8 cellular contexts compared by ENCODE assay signal in the genomic region with DNA sequence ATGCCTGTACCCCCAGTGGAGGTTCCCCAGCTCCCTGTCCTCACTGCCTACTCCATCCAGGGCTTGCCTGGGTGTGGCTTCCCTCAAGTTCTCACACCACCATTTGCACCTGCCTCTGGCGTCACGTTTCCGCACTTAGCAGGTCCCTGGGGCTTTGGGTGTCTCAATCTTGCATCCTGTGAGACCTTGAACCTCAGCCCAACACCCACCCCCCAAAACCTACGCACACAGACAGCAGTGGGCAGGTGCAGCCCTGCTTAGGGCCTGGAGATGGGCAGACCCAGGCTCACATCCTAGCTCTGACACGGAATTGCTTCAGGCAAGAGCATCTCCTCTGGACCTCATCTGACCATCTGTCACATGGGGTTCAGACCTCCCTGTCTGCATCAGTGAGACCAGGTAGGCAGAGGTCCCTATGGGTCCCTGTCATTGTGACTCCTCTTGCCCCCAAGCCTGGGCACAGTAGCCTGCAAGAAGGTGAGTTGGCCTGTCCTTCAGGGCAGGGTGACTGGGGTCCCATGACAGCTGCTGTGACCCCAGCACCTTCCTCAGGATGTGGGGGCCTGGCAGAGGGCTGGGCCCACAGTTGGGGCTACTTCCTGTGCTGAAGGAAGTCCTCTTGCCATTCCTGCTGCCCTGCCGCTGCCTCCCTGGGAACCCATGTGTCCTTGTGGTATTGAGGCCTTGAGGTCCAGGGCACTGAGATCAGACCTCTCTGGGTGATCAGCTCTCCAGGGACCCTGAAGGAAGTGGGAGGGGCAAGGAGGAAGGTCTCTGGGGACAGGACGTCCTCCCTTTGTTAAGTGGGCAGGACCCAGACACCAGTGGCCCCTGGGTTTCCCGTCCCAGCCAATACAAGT. TPM values are rescaled to one million over a fixed set of nuclear protein-coding genes. Genes with fewer than 3 reads are reported as not detected.
DNase-seq lines count a peak whose midpoint lies in the region; ATAC-seq and TF ChIP-seq lines count a peak whose summit lies in the region.

No MANE protein-coding gene starts in this region.

- no peaks in the 10 kb centered on the region for H4K20me1 ChIP-seq in HCT116 (ENCODE audit: insufficient read depth)
- H4K20me1 ChIP-seq in hepatocyte (ENCODE audit: insufficient read depth, poor library complexity, severe bottlenecking), result no peaks in the 10 kb centered on the region

- H3K27ac ChIP-seq in HCT116 (ENCODE audit: low read depth, low read length), result peak overlapping the region; percentile 21; the same call in 1 of the 2 replicates
- H3K27ac ChIP-seq in dorsolateral prefrontal cortex, result peak overlapping the region in 55 of 59 donors; percentile 12 to 94 (median 86)
- peak overlapping the region in 20 of 21 experiments; percentile 70 to 98 (median 86) for H3K27ac ChIP-seq in skin epidermis
- H3K27ac ChIP-seq in hepatocyte, result no peak overlapping the region

- intact Hi-C loops in HCT116 (cut with micrococcal nuclease), result no loop called here
- intact Hi-C loops in dorsolateral prefrontal cortex (cut with DNase I), result no loop called here

- RAD21 ChIA-PET in HCT116 (lab: Charles Lee; ENCODE audit: low non-redundant PET in 1 of 2, low total read pairs in 2 of 2, uncharacterized antibody in 2 of 2, unreplicated experiment in 2 of 2), result no interaction called here

- peaks cover 28 to 57% of the 10 kb centered on the region in 2 experiments for H3K4me1 ChIP-seq in HCT116 (ENCODE audit: control insufficient read depth in 1 of 2, insufficient read depth in 2 of 2, low read length in 2 of 2)
- H3K4me1 ChIP-seq in hepatocyte (ENCODE audit: insufficient read depth), result no peaks in the 10 kb centered on the region

- no peaks in the 10 kb centered on the region for H3K9me2 ChIP-seq in HCT116 (ENCODE audit: insufficient read depth)
- no peaks in the 10 kb centered on the region for H3K9me2 ChIP-seq in hepatocyte (replicated peaks; ENCODE audit: insufficient read depth)

- no peak for TF ChIP-seq CTCF in GM12864 (IDR thresholded peaks at IDR 0.05; ENCODE audit: low read depth, low read length, missing control alignments)
- TF ChIP-seq CTCF in HCT116 (IDR thresholded peaks at IDR 0.05 in 2 of 3, conservative IDR thresholded peaks at IDR 0.05 in 1 of 3; ENCODE audit: borderline replicate concordance in 1 of 3, insufficient read depth in 1 of 3, low read depth in 2 of 3, low read length in 2 of 3), result no peak
- TF ChIP-seq CTCF in dorsolateral prefrontal cortex (IDR thresholded peaks at IDR 0.05 in 54 of 56, conservative IDR thresholded peaks at IDR 0.05 in 2 of 56; ENCODE audit: low read depth in 1 of 56, partially characterized antibody in 56 of 56), result no peak
- no peak for TF ChIP-seq CTCF in hepatocyte (IDR thresholded peaks at IDR 0.05; ENCODE audit: poor library complexity)

- H3K4me2 ChIP-seq in HCT116 (ENCODE audit: low read length) (no peak overlapping the region), hepatocyte (no peak overlapping the region)

- BruUV-seq in HCT116 (replicated peaks; lab: Mats Ljungman, UMichigan), result no TSS peak

- DNase-seq in GM12864 (ENCODE audit: low read depth), result peak; percentile 77
- DNase-seq in HCT116 (ENCODE audit: low read depth, low spot score), result no peak
- DNase-seq in UCSD-AML1 (lab: John Stamatoyannopoulos, UW; ENCODE audit: unreplicated experiment), result peak; percentile 92
- DNase-seq in dorsolateral prefrontal cortex, result peak in 1 of 10 donors; percentile 18
- no peak for DNase-seq in inferior parietal cortex (ENCODE audit: extremely low spot score)
- no peak for DNase-seq in hepatocyte (ENCODE audit: low spot score)
- DNase-seq in 8988T, result no peak

- WGBS in hepatocyte (ENCODE audit: low lambda C conversion rate, missing lambda C conversion rate), result 84% methylated on average over 8 of the region's 8 CpGs

- no peak for ATAC-seq in HCT116

- CTCF ChIA-PET in HCT116 (lab: Charles Lee), result no interaction called here

- H3K36me3 ChIP-seq in HCT116 (ENCODE audit: control insufficient read depth in 1 of 2, insufficient read depth in 2 of 2, low read length in 2 of 2) (peaks cover 0 to 29% of the 10 kb centered on the region in 2 experiments; a peak in 2 of 4 replicates), hepatocyte (replicated peaks; ENCODE audit: insufficient read depth, low read depth) (no peaks in the 10 kb centered on the region)

- H3K9me3 ChIP-seq in HCT116 (ENCODE audit: control insufficient read depth in 1 of 2, insufficient read depth in 1 of 2, low read depth in 1 of 2, low read length in 2 of 2) (no peaks in the 10 kb centered on the region), hepatocyte (ENCODE audit: low read depth) (no peaks in the 10 kb centered on the region)

- no peak overlapping the region for H2AFZ ChIP-seq in HCT116 (ENCODE audit: low read depth, low read length, poor library complexity, severe bottlenecking)
- H2AFZ ChIP-seq in hepatocyte, result no peak overlapping the region

- TF ChIP-seq POLR2A in HCT116 (IDR thresholded peaks at IDR 0.05; ENCODE audit: borderline replicate concordance, extremely low read depth, insufficient read depth, insufficient read length), result no peak

- no peaks in the 10 kb centered on the region for H3K27me3 ChIP-seq in HCT116 (ENCODE audit: insufficient read depth, low read length)
- H3K27me3 ChIP-seq in dorsolateral prefrontal cortex, result no peaks in the 10 kb centered on the region
- H3K27me3 ChIP-seq in hepatocyte, result no peaks in the 10 kb centered on the region

- H3K4me3 ChIP-seq in GM12864 (ENCODE audit: low read depth, low read length) (peak overlapping the region; percentile 80), HCT116 (replicated peaks in 1 of 2; ENCODE audit: low read depth in 1 of 2, low read length in 2 of 2) (no peak overlapping the region), dorsolateral prefrontal cortex (peak overlapping the region in 34 of 59 donors; percentile 2 to 84 (median 73)), skin epidermis (peak overlapping the region; percentile 13 to 70 (median 33)), hepatocyte (no peak overlapping the region)

- TF ChIP-seq RAD21 in HCT116 (IDR thresholded peaks at IDR 0.05; ENCODE audit: low read depth), result no peak

- POLR2A ChIA-PET in HCT116 (lab: Charles Lee), result no interaction called here

- no peak overlapping the region for H3K9ac ChIP-seq in HCT116 (ENCODE audit: low read length)

- peaks cover 13% of the 10 kb centered on the region; the same call in 1 of the 2 replicates for H3K79me2 ChIP-seq in HCT116 (ENCODE audit: insufficient read depth, low read length)
- H3K79me2 ChIP-seq in hepatocyte, result no peaks in the 10 kb centered on the region

TF ChIP-seq in HCT116, 20 proteins besides CTCF, POLR2A, EP300 and RAD21 (continues in another document):
- TF ChIP-seq SRF (IDR thresholded peaks at IDR 0.05; ENCODE audit: low read depth), result no peak
- TF ChIP-seq ATF3 (IDR thresholded peaks at IDR 0.05), result no peak
- TF ChIP-seq TCF7L2 (IDR thresholded peaks at IDR 0.05; ENCODE audit: borderline replicate concordance, extremely low read depth, insufficient read depth, insufficient read length), result no peak
- no peak for TF ChIP-seq CEBPB (IDR thresholded peaks at IDR 0.05; ENCODE audit: low read depth)
- no peak for TF ChIP-seq ZBTB33 (IDR thresholded peaks at IDR 0.05; ENCODE audit: extremely low read depth, insufficient replicate concordance, low read length)
- TF ChIP-seq SP1 (IDR thresholded peaks at IDR 0.05; ENCODE audit: low read depth), result no peak
- TF ChIP-seq, protein P1, sequence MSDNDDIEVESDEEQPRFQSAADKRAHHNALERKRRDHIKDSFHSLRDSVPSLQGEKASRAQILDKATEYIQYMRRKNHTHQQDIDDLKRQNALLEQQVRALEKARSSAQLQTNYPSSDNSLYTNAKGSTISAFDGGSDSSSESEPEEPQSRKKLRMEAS (IDR thresholded peaks at IDR 0.05), result no peak
- no peak for TF ChIP-seq ZFX (IDR thresholded peaks at IDR 0.05)
- TF ChIP-seq SIN3A (IDR thresholded peaks at IDR 0.05; ENCODE audit: low read depth), result no peak

RNA-seq across cellular contexts. Expression of gene SIPA1, which starts 2.0 kb away (rescaled TPM):
- total RNA-seq in HCT116 (2021; ENCODE audit: unreplicated experiment) (105 TPM), dorsolateral prefrontal cortex (10 to 100 TPM in 119 of 120 experiments, 1 to 10 TPM in 1; 8.6 to 68.2 (median 26.7) TPM), hepatocyte (15.6 and 19.1 TPM in 2 replicates)
- 88.0 and 91.4 TPM in 2 replicates for polyA plus RNA-seq in HCT116 (2012)
- 35.2 and 42.9 TPM in 2 replicates for polyA plus RNA-seq in hepatocyte

RNA-seq across cellular contexts. Expression of gene RELA, which starts 22.9 kb away (rescaled TPM):
- total RNA-seq in HCT116 (2021; ENCODE audit: unreplicated experiment) (78.5 TPM), dorsolateral prefrontal cortex (10 to 100 TPM; 28.1 to 93.7 (median 48.2) TPM), hepatocyte (28.1 and 32.7 TPM in 2 replicates)
- polyA plus RNA-seq in HCT116 (2012), result 95.2 and 115 TPM in 2 replicates
- polyA plus RNA-seq in hepatocyte, result 64.6 and 68.7 TPM in 2 replicates

RNA-seq across cellular contexts. Expression of gene PCNX3, which starts 24.3 kb away (rescaled TPM):
- total RNA-seq in HCT116 (2021; ENCODE audit: unreplicated experiment) (50.4 TPM), dorsolateral prefrontal cortex (10 to 100 TPM; 25.1 to 44.9 (median 31.2) TPM), hepatocyte (22.2 and 27.4 TPM in 2 replicates)
- 32.6 and 43.2 TPM in 2 replicates for polyA plus RNA-seq in HCT116 (2012)
- polyA plus RNA-seq in hepatocyte, result 17.6 and 20.0 TPM in 2 replicates

RNA-seq across cellular contexts. Expression of gene MAP3K11, which starts 25.8 kb away (rescaled TPM):
- total RNA-seq in HCT116 (2021; ENCODE audit: unreplicated experiment), result 59.8 TPM
- 38.4 and 39.6 TPM in 2 replicates for polyA plus RNA-seq in HCT116 (2012)
- 100 to 1,000 TPM in 4 of 120 experiments, 10 to 100 TPM in 116; 30.9 to 133 (median 57.4) TPM for total RNA-seq in dorsolateral prefrontal cortex
- total RNA-seq in hepatocyte, result 39.3 and 40.5 TPM in 2 replicates
- polyA plus RNA-seq in hepatocyte, result 55.3 and 59.5 TPM in 2 replicates

RNA-seq across cellular contexts. Expression of gene KCNK7, which starts 44.3 kb away (rescaled TPM):
- total RNA-seq in HCT116 (2021; ENCODE audit: unreplicated experiment) (0.61 TPM), dorsolateral prefrontal cortex (10 to 100 TPM in 3 of 120 experiments, 1 to 10 TPM in 114, under 1 TPM in 3; 0.74 to 10.5 (median 4.1) TPM), hepatocyte (not detected in 2 replicates)
- polyA plus RNA-seq in HCT116 (2012), result 0.66 and 0.91 TPM in 2 replicates
- 0.37 TPM in 1 of 2 replicates, not detected in the other for polyA plus RNA-seq in hepatocyte

Comparison
In these comparisons a context has a peak if more than half of its experiments do, and no peak if none do; other contexts are left out.
1. DNase-seq: peak in GM12864 (single experiment) and UCSD-AML1 (single experiment); none in HCT116 (single experiment), inferior parietal cortex (single experiment), hepatocyte (single experiment) and 8988T (single experiment).
2. H3K4me3 ChIP-seq: peak in GM12864 (single experiment), dorsolateral prefrontal cortex (34 of 59) and skin epidermis (7 of 7); none in HCT116 (0 of 2) and hepatocyte (single experiment).